ENCODE assay signal across 8 cellular contexts in genomic region chr2:85437488-85438290, GRCh38. TPM values are rescaled to one million over a fixed set of nuclear protein-coding genes. Genes with fewer than 3 reads are reported as not detected.
DNase-seq lines count a peak whose midpoint lies in the region; ATAC-seq, FAIRE-seq and TF ChIP-seq lines count a peak whose summit lies in the region.

No MANE protein-coding gene starts in this region.

- CTCF ChIA-PET in AG04450 (lab: Charles Lee) = interaction anchor here (1.0 kb wide), 1 partner anchor 200 kb away, joined by 4 read pairs; no protein-coding TSS in a partner anchor
- CTCF ChIA-PET in H1 (lab: Charles Lee; ENCODE audit: partially characterized antibody) = interaction anchor here (0.7 to 2.3 kb wide), 13 partner anchors 9 to 114 kb away, joined by 3 to 7 read pairs (median 3); partner anchors contain the start of gene MAT2A

- no peak for TF ChIP-seq CTCF in AG04450 (IDR thresholded peaks at IDR 0.05; ENCODE audit: low read depth, low read length)
- TF ChIP-seq CTCF in H1 (IDR thresholded peaks at IDR 0.05; ENCODE audit: control extremely low read depth in 1 of 3, insufficient read depth in 1 of 3, low read depth in 1 of 3, low read length in 3 of 3) = no peak

- H4K5ac ChIP-seq in H1 (ENCODE audit: insufficient read length, low read depth, low read length) = peak overlapping the region; percentile 63

- H3K4me2 ChIP-seq in H1 (ENCODE audit: insufficient read depth in 1 of 2, low read depth in 2 of 2, low read length in 2 of 2) = peak overlapping the region; percentile 84 to 97

- H2BK5ac ChIP-seq in H1 (ENCODE audit: low read depth, low read length) = peak overlapping the region; percentile 28; the same call in 1 of the 2 replicates

- POLR2A ChIA-PET in AG04450 (lab: Yijun Ruan, JAX) (interaction anchor here (0.5 to 2.3 kb wide), 15 partner anchors 16 to 125 kb away, joined by 3 to 51 read pairs (median 4); partner anchors contain the start of genes ELMOD3, MAT2A and RETSAT), H1 (lab: Charles Lee; ENCODE audit: partially characterized antibody) (interaction anchor here (0.7 to 55.3 kb wide), 18 partner anchors 8 to 174 kb away, joined by 3 to 1889 read pairs (median 4); partner anchors contain the start of genes C2orf68, CAPG, GGCX and MAT2A)

- TF ChIP-seq EP300 in H1 (IDR thresholded peaks at IDR 0.05; ENCODE audit: borderline replicate concordance in 1 of 2, low read depth in 2 of 2, low read length in 2 of 2) = peak in 1 of 2 experiments; percentile 39; a peak in 1 of 3 replicates

- no peaks in the 10 kb centered on the region; the same call in 1 of the 2 replicates for H3K79me1 ChIP-seq in H1 (ENCODE audit: low read depth, low read length)

- FAIRE-seq in H1 (lab: Jason Lieb, UNC) = no peak

- H3K18ac ChIP-seq in H1 (ENCODE audit: extremely low read depth, low read length) = peak overlapping the region; percentile 93

- peak overlapping the region; percentile 54; the same call in 1 of the 2 replicates for H2AFZ ChIP-seq in H1 (ENCODE audit: low read length)

- WGBS in H1 (ENCODE audit: extremely low coverage in 1 of 2, insufficient coverage in 1 of 2, insufficient read length in 1 of 2, insufficient replicate concordance in 2 of 2, low coverage in 1 of 2, low lambda C conversion rate in 2 of 2, missing lambda C conversion rate in 1 of 2), 2 experiments = 6% methylated on average over 48 of the region's 69 CpGs; no CpG with 5 or more reads in 1 of the 2 experiments
- WGBS in mesodermal cell (ENCODE audit: insufficient coverage in 2 of 2), 2 experiments = 5 to 9% methylated on average over 45 to 47 of the region's 69 CpGs

- peak in 1 of 2 experiments; percentile 80; a peak in 2 of 3 replicates for TF ChIP-seq POLR2A in H1 (IDR thresholded peaks at IDR 0.05; ENCODE audit: control extremely low read depth in 1 of 2, low read depth in 2 of 2, low read length in 2 of 2)

- peak overlapping the region; percentile 89 for H3K27ac ChIP-seq in AG04450 (ENCODE audit: low read depth, low read length)
- H3K27ac ChIP-seq in H1 (ENCODE audit: low read depth, low read length) = peak overlapping the region; percentile 69; the same call in 1 of the 2 replicates
- H3K27ac ChIP-seq in mesodermal cell (ENCODE audit: low read depth, low read length, severe bottlenecking) = peak overlapping the region; percentile 86

- DNase-seq in AG04450 (ENCODE audit: low read depth, low spot score) (no peak), NCI-H69 (lab: John Stamatoyannopoulos, UW) (peak; percentile 86), H1 (ENCODE audit: low read depth in 1 of 2, low spot score in 2 of 2) (peak in 1 of 2 experiments; percentile 82)
- DNase-seq in activated CD8-positive, alpha-beta memory T cell treated with anti-CD3 and anti-CD28 coated beads for 4 hours (ENCODE audit: low read depth in 2 of 2) = peak; percentile 40 to 55
- peak; percentile 47 for DNase-seq in stimulated activated CD8-positive, alpha-beta memory T cell treated with anti-CD3 and anti-CD28 coated beads, Interleukin-15, amount 100 ng/mL, for 24 hours (ENCODE audit: low read depth)

- H2BK12ac ChIP-seq in H1 (ENCODE audit: low read depth, low read length) = peak overlapping the region; percentile 87; the same call in 1 of the 2 replicates

- peak overlapping the region; percentile 95; the same call in 1 of the 2 replicates for H2BK15ac ChIP-seq in H1 (ENCODE audit: low read length)

- H3K56ac ChIP-seq in H1 (replicated peaks; ENCODE audit: insufficient read length, low read depth, low read length) = no peak overlapping the region

- TF ChIP-seq RAD21 in H1 (IDR thresholded peaks at IDR 0.05 in 1 of 2, conservative IDR thresholded peaks at IDR 0.05 in 1 of 2; ENCODE audit: low read depth in 2 of 2, low read length in 2 of 2) = no peak

- H3K23me2 ChIP-seq in H1 (ENCODE audit: low read depth, low read length) = peaks cover 2% of the 10 kb centered on the region; the same call in 1 of the 2 replicates

- H3K9ac ChIP-seq in H1 (replicated peaks in 1 of 4; ENCODE audit: extremely low read depth in 1 of 4, low read depth in 3 of 4, low read length in 3 of 4) = peak overlapping the region; percentile 38 to 59 (median 48)

- H3K36me3 ChIP-seq in H1 (ENCODE audit: control insufficient read depth in 2 of 4, insufficient read depth in 4 of 4, low read length in 3 of 4) (no peaks in the 10 kb centered on the region), mesodermal cell (ENCODE audit: control insufficient read depth, insufficient read depth, low read length) (no peaks in the 10 kb centered on the region)

- peak overlapping the region; percentile 87 for H3K4ac ChIP-seq in H1 (replicated peaks; ENCODE audit: insufficient read length, low read depth, low read length)

- H3K23ac ChIP-seq in H1 (ENCODE audit: insufficient read length) = no peak overlapping the region

- H2AK5ac ChIP-seq in H1 (ENCODE audit: low read depth, low read length) = peak overlapping the region; percentile 91; the same call in 1 of the 2 replicates

- ATAC-seq in GM18870 (IDR thresholded peaks at IDR 0.05; ENCODE audit: unreplicated experiment) (peak; percentile 57), HG03097 (IDR thresholded peaks at IDR 0.05; ENCODE audit: low FRiP score, unreplicated experiment) (peak; percentile 71)

- peak overlapping the region; percentile 50 for H3K4me3 ChIP-seq in AG04450 (ENCODE audit: low read depth, low read length)
- peak overlapping the region in 3 of 4 experiments; percentile 23 to 56 (median 35); a peak in 7 of 8 replicates for H3K4me3 ChIP-seq in H1 (ENCODE audit: extremely low read depth in 1 of 4, insufficient read depth in 2 of 4, low read depth in 3 of 4, low read length in 4 of 4)
- H3K4me3 ChIP-seq in mesodermal cell (ENCODE audit: extremely low read depth, insufficient read depth, low read length, poor library complexity, severe bottlenecking) = peak overlapping the region; percentile 21

- no peaks in the 10 kb centered on the region for H4K20me1 ChIP-seq in H1 (replicated peaks in 1 of 2; ENCODE audit: control insufficient read depth in 1 of 2, insufficient read depth in 2 of 2, low read length in 2 of 2)

- H3K14ac ChIP-seq in H1 (ENCODE audit: insufficient read length) = no peak overlapping the region

- no peak overlapping the region for H2BK20ac ChIP-seq in H1 (ENCODE audit: low read length)

- H4K8ac ChIP-seq in H1 (ENCODE audit: extremely low read depth, insufficient read depth, low read length) = peak overlapping the region; percentile 98

- no peaks in the 10 kb centered on the region for H3K27me3 ChIP-seq in AG04450 (ENCODE audit: control insufficient read depth, insufficient read depth, low read length)
- peaks cover 0 to 14% (median 5%) of the 10 kb centered on the region in 4 experiments; a peak in 4 of 7 replicates for H3K27me3 ChIP-seq in H1 (replicated peaks in 1 of 4; ENCODE audit: control insufficient read depth in 3 of 4, extremely low read depth in 1 of 4, insufficient read depth in 3 of 4, low read length in 3 of 4)

- H3K4me1 ChIP-seq in H1 (replicated peaks in 1 of 4; ENCODE audit: control insufficient read depth in 3 of 4, insufficient read depth in 4 of 4, low read length in 3 of 4) = peaks cover 7 to 39% (median 32%) of the 10 kb centered on the region in 4 experiments
- H3K4me1 ChIP-seq in mesodermal cell (ENCODE audit: control insufficient read depth, insufficient read depth, low read length, poor library complexity, severe bottlenecking) = peaks cover 9% of the 10 kb centered on the region

- no peak overlapping the region for H2BK120ac ChIP-seq in H1 (replicated peaks; ENCODE audit: low read depth, low read length)

- H3K79me2 ChIP-seq in H1 (ENCODE audit: control insufficient read depth in 1 of 2, insufficient read depth in 2 of 2, low read length in 2 of 2) = no peaks in the 10 kb centered on the region

- H3K9me3 ChIP-seq in AG04450 (ENCODE audit: control insufficient read depth, insufficient read depth, low read length) (no peaks in the 10 kb centered on the region), H1 (ENCODE audit: insufficient read depth in 2 of 2, low read depth in 1 of 2, low read length in 1 of 2) (no peaks in the 10 kb centered on the region), mesodermal cell (ENCODE audit: control insufficient read depth, low read length) (no peaks in the 10 kb centered on the region)

- peak overlapping the region; percentile 92 for H4K91ac ChIP-seq in H1 (replicated peaks; ENCODE audit: insufficient read length, low read length)

TF ChIP-seq in H1, 55 proteins besides CTCF, POLR2A, EP300 and RAD21 (continues in another document):
- TF ChIP-seq MAX (IDR thresholded peaks at IDR 0.05) = peak; percentile 93
- TF ChIP-seq BRCA1 (IDR thresholded peaks at IDR 0.05; ENCODE audit: low read depth, low read length) = no peak

RNA-seq across cellular contexts. Expression of gene SH2D6, which starts 19.2 kb away (rescaled TPM):
- polyA plus RNA-seq in AG04450 (2011; rRNA removed) (0.10 and 0.15 TPM in 2 replicates), H1 (2011; rRNA removed) (0.17 and 0.42 TPM in 2 replicates)
- polyA minus RNA-seq in AG04450 (2011; rRNA and poly(A)+ RNA removed) = not detected in 2 replicates
- 1.3 TPM in 1 of 2 replicates, not detected in the other for total RNA-seq in H1 (2021; fragmentation: NEBNext Ultra II Directional; extraction: Animal tissue kit (Norgen Biotek cat#: 25700))
- polyA plus RNA-seq in H1 (2011; cell fraction: cytosol; rRNA removed) = 0.28 TPM
- polyA plus RNA-seq in H1 (2011; cell fraction: nucleus; rRNA removed) = 1.4 TPM
- polyA plus RNA-seq in H1 (2012, experiment 1 of 2) = 0.50 to 1.1 TPM (median 0.70 TPM) in 4 replicates
- polyA plus RNA-seq in H1 (2012, experiment 2 of 2) = not detected
- 0.16 TPM for polyA plus RNA-seq in H1 (2013, experiment 1 of 2)
- 0.28 TPM for polyA plus RNA-seq in H1 (2013, experiment 2 of 2)
- 0.47 TPM in 1 of 2 replicates, not detected in the other for polyA minus RNA-seq in H1 (2011; rRNA and poly(A)+ RNA removed)
- not detected for polyA minus RNA-seq in H1 (2011; cell fraction: cytosol; rRNA and poly(A)+ RNA removed)
- polyA minus RNA-seq in H1 (2011; cell fraction: nucleus; rRNA and poly(A)+ RNA removed) = 0.90 TPM
- polyA plus RNA-seq in mesodermal cell (2013, experiment 1 of 2) = not detected
- 0.76 TPM for polyA plus RNA-seq in mesodermal cell (2013, experiment 2 of 2)

RNA-seq across cellular contexts. Expression of gene CAPG, which starts 27.5 kb away (rescaled TPM):
- 70.5 and 97.8 TPM in 2 replicates for polyA plus RNA-seq in AG04450 (2011; rRNA removed)
- polyA minus RNA-seq in AG04450 (2011; rRNA and poly(A)+ RNA removed) = 34.6 and 62.9 TPM in 2 replicates
- total RNA-seq in H1 (2021; fragmentation: NEBNext Ultra II Directional; extraction: Animal tissue kit (Norgen Biotek cat#: 25700)) = 78.6 and 80.5 TPM in 2 replicates
- 89.0 and 114 TPM in 2 replicates for polyA plus RNA-seq in H1 (2011; rRNA removed)
- 123 TPM for polyA plus RNA-seq in H1 (2011; cell fraction: cytosol; rRNA removed)
- polyA plus RNA-seq in H1 (2011; cell fraction: nucleus; rRNA removed) = 114 TPM
- polyA plus RNA-seq in H1 (2012, experiment 1 of 2) = 83.9 to 123 TPM (median 109 TPM) in 4 replicates
- polyA plus RNA-seq in H1 (2012, experiment 2 of 2) = 62.0 TPM
- polyA plus RNA-seq in H1 (2013, experiment 1 of 2) = 119 TPM
- 114 TPM for polyA plus RNA-seq in H1 (2013, experiment 2 of 2)
- 37.3 and 60.0 TPM in 2 replicates for polyA minus RNA-seq in H1 (2011; rRNA and poly(A)+ RNA removed)
- 34.6 TPM for polyA minus RNA-seq in H1 (2011; cell fraction: cytosol; rRNA and poly(A)+ RNA removed)
- 30.6 TPM for polyA minus RNA-seq in H1 (2011; cell fraction: nucleus; rRNA and poly(A)+ RNA removed)
- 79.5 TPM for polyA plus RNA-seq in mesodermal cell (2013, experiment 1 of 2)
- polyA plus RNA-seq in mesodermal cell (2013, experiment 2 of 2) = 71.6 TPM
